ENCODE assay signal across 20 cellular contexts in genomic region chr11:71949034-71949433, GRCh38.
"Had no signal": no experiment of that assay in that cellular context is flagged by ENCODE, and none has a peak within 500 bp of the region (broad histone marks: within the 10 kb centered on the region; RNA-seq: fewer than 3 reads in every experiment).

No MANE protein-coding gene starts in this region.

- H3K27ac ChIP-seq: breast epithelium, lower lobe of right lung, SK-N-MC, skin epidermis, upper lobe of left lung had no signal

- H3K4me3 ChIP-seq: breast epithelium, lower lobe of right lung, SK-N-MC, skin epidermis, stomach, upper lobe of left lung had no signal

- H3K27ac Mint-ChIP-seq: activated naive CD4-positive, alpha-beta T cell treated with anti-CD3 and anti-CD28 coated beads, Interleukin-2, amount 10 ng/mL, durations not matched to agents 7 days and 5 days; activated naive CD8-positive, alpha-beta T cell treated with anti-CD3 and anti-CD28 coated beads, Interleukin-2, amount 50 U/mL, for 24 hours; effector memory CD8-positive, alpha-beta T cell; natural killer cell; stimulated activated effector memory CD8-positive, alpha-beta T cell treated with anti-CD3 and anti-CD28 coated beads, Interleukin-12 subunit alpha, Interleukin-12 subunit beta, amount 100 ng/mL, for 72 hours; T-helper 2 cell treated with Interferon-gamma antibody and Interleukin-4, amounts not matched to agents 5 μg/mL and 100 μg/mL, for 36 hours had no signal

- H3K27me3 ChIP-seq: breast epithelium, stomach, upper lobe of left lung had no signal

- H3K36me3 Mint-ChIP-seq: activated naive CD4-positive, alpha-beta T cell treated with anti-CD3 and anti-CD28 coated beads, Interleukin-2, amount 10 ng/mL, durations not matched to agents 7 days and 5 days; natural killer cell had no signal

- H3K9me3 Mint-ChIP-seq: activated naive CD4-positive, alpha-beta T cell treated with anti-CD3 and anti-CD28 coated beads, Interleukin-2, amount 10 ng/mL, durations not matched to agents 7 days and 5 days; activated naive CD8-positive, alpha-beta T cell treated with anti-CD3 and anti-CD28 coated beads, Interleukin-2, amount 50 U/mL, for 24 hours; effector memory CD8-positive, alpha-beta T cell; natural killer cell; stimulated activated effector memory CD8-positive, alpha-beta T cell treated with anti-CD3 and anti-CD28 coated beads, Interleukin-12 subunit alpha, Interleukin-12 subunit beta, amount 100 ng/mL, for 72 hours; T-helper 2 cell treated with Interferon-gamma antibody and Interleukin-4, amounts not matched to agents 5 μg/mL and 100 μg/mL, for 36 hours had no signal

- H3K27me3 Mint-ChIP-seq: activated naive CD4-positive, alpha-beta T cell treated with anti-CD3 and anti-CD28 coated beads, Interleukin-2, amount 10 ng/mL, durations not matched to agents 7 days and 5 days; activated naive CD8-positive, alpha-beta T cell treated with anti-CD3 and anti-CD28 coated beads, Interleukin-2, amount 50 U/mL, for 24 hours; effector memory CD8-positive, alpha-beta T cell had no signal

- H3K9me3 ChIP-seq: breast epithelium, lower lobe of right lung, stomach, upper lobe of left lung had no signal

- H3K4me3 Mint-ChIP-seq: activated naive CD4-positive, alpha-beta T cell treated with anti-CD3 and anti-CD28 coated beads, Interleukin-2, amount 10 ng/mL, durations not matched to agents 7 days and 5 days; activated naive CD8-positive, alpha-beta T cell treated with anti-CD3 and anti-CD28 coated beads, Interleukin-2, amount 50 U/mL, for 24 hours; effector memory CD8-positive, alpha-beta T cell; natural killer cell; stimulated activated effector memory CD8-positive, alpha-beta T cell treated with anti-CD3 and anti-CD28 coated beads, Interleukin-12 subunit alpha, Interleukin-12 subunit beta, amount 100 ng/mL, for 72 hours; T-helper 2 cell treated with Interferon-gamma antibody and Interleukin-4, amounts not matched to agents 5 μg/mL and 100 μg/mL, for 36 hours had no signal

- ATAC-seq: activated naive CD8-positive, alpha-beta T cell treated with anti-CD3 and anti-CD28 coated beads, Interleukin-2, amount 50 U/mL, for 24 hours; effector memory CD8-positive, alpha-beta T cell; lower lobe of right lung; natural killer cell; stimulated activated effector memory CD8-positive, alpha-beta T cell treated with anti-CD3 and anti-CD28 coated beads, Interleukin-12 subunit alpha, Interleukin-12 subunit beta, amount 100 ng/mL, for 72 hours had no signal

- DNase-seq: activated CD4-positive, alpha-beta T cell treated with anti-CD3 and anti-CD28 coated beads, Interleukin-2, amount 50 U/mL, for 1 hour; activated CD8-positive, alpha-beta memory T cell treated with anti-CD3 and anti-CD28 coated beads, Interleukin-2, amount 50 U/mL, for 48 hours; activated effector memory CD4-positive, alpha-beta T cell treated with Interleukin-2 at 50 U/mL for 16 hours; activated naive CD4-positive, alpha-beta T cell treated with anti-CD3 and anti-CD28 coated beads, Interleukin-2, amount 10 ng/mL, durations not matched to agents 7 days and 5 days; activated naive CD8-positive, alpha-beta T cell treated with anti-CD3 and anti-CD28 coated beads, Interleukin-2, amount 50 U/mL, for 24 hours; activated T-cell treated with anti-CD3 and anti-CD28 coated beads, Interleukin-2, amount 50 U/mL, for 48 hours; aorta; effector memory CD8-positive, alpha-beta T cell; foreskin fibroblast; lower lobe of right lung; natural killer cell; posterior cingulate gyrus; stimulated activated CD4-positive, alpha-beta T cell treated with anti-CD3 and anti-CD28 coated beads, Interleukin-4, amount 100 ng/mL, for 24 hours; upper lobe of left lung had no signal

- H3K36me3 ChIP-seq: breast epithelium, lower lobe of right lung, stomach had no signal

- H3K4me1 ChIP-seq: breast epithelium had no signal
